11 cellular contexts compared by ENCODE assay signal in genomic region chr11:93498099-93499040, GRCh38. TPM values are rescaled to one million over a fixed set of nuclear protein-coding genes. Genes with fewer than 3 reads are reported as not detected.
DNase-seq lines count a peak whose midpoint lies in the region; ATAC-seq and TF ChIP-seq lines count a peak whose summit lies in the region.
"Had no signal": no experiment of that assay in that cellular context is flagged by ENCODE, and none has a peak within 500 bp of the region (broad histone marks: within the 10 kb centered on the region; RNA-seq: fewer than 3 reads in every experiment).

No MANE protein-coding gene starts in this region.

- in situ Hi-C loops in GM13977 (cut with MboI; ENCODE audit: low pct_unique_long_range_greater_than_20kb, low sequenced_read_pairs, unreplicated experiment): no loop called here

- TF ChIP-seq POLR2A in breast epithelium (IDR thresholded peaks at IDR 0.05): no peak

- no peaks in the 10 kb centered on the region for H3K27me3 ChIP-seq in HUES48 (ENCODE audit: control insufficient read depth, insufficient read depth, low read length)
- H3K27me3 ChIP-seq in breast epithelium: no peaks in the 10 kb centered on the region
- H3K27me3 ChIP-seq: gastrocnemius medialis, tibial artery had no signal

- ATAC-seq in left colon (peak; percentile 46), GM21515 (IDR thresholded peaks at IDR 0.05; ENCODE audit: unreplicated experiment) (no peak), GM18498 (IDR thresholded peaks at IDR 0.05; ENCODE audit: unreplicated experiment) (no peak)
- ATAC-seq: gastrocnemius medialis had no signal

- H3K4me1 ChIP-seq in HUES48 (ENCODE audit: control insufficient read depth, insufficient read depth, low read length) (peaks cover 38% of the 10 kb centered on the region), breast epithelium (no peaks in the 10 kb centered on the region)
- H3K4me1 ChIP-seq: gastrocnemius medialis, tibial artery had no signal

- DNase-seq in breast epithelium (ENCODE audit: low spot score in 2 of 2): no peak
- no peak for DNase-seq in left colon
- no peak for DNase-seq in NCI-H82 treated with DMSO at 0.1 percent for 48 hours (lab: John Stamatoyannopoulos, UW; ENCODE audit: unreplicated experiment)
- no peak for DNase-seq in GM13977 (ENCODE audit: low spot score)
- DNase-seq: activated T-cell treated with anti-CD3 and anti-CD28 coated beads, Interleukin-2, amount 50 U/mL, for 48 hours; gastrocnemius medialis; tibial artery had no signal

- peak overlapping the region; percentile 75 for H3K27ac ChIP-seq in C4-2B
- H3K27ac ChIP-seq in HUES48 (ENCODE audit: low read depth, low read length): peak overlapping the region; percentile 71
- H3K27ac ChIP-seq in breast epithelium: peak overlapping the region; percentile 39 to 40
- H3K27ac ChIP-seq: gastrocnemius medialis, tibial artery had no signal

- H3K4me3 ChIP-seq in HUES48 (ENCODE audit: low read depth, low read length) (no peak overlapping the region), breast epithelium (no peak overlapping the region)
- H3K4me3 ChIP-seq: gastrocnemius medialis, tibial artery had no signal

- intact Hi-C loops in breast epithelium (cut with DNase I; ENCODE audit: low total_unique reads): no loop called here
- intact Hi-C loops in left colon (cut with DNase I, micrococcal nuclease): no loop called here

- no peaks in the 10 kb centered on the region for H3K9me3 ChIP-seq in HUES48 (ENCODE audit: control insufficient read depth, insufficient read depth, low read length)
- H3K9me3 ChIP-seq in breast epithelium: no peaks in the 10 kb centered on the region
- H3K9me3 ChIP-seq: gastrocnemius medialis, tibial artery had no signal

- TF ChIP-seq CTCF in C4-2B (conservative IDR thresholded peaks at IDR 0.05): no peak
- no peak for TF ChIP-seq CTCF in breast epithelium (IDR thresholded peaks at IDR 0.05)
- no peak for TF ChIP-seq CTCF in GM13977 (IDR thresholded peaks at IDR 0.05; ENCODE audit: extremely low read depth, insufficient read depth, missing control alignments)

- peak overlapping the region; percentile 46; the same call in 1 of the 2 replicates for H3K9ac ChIP-seq in HUES48 (ENCODE audit: low read depth, low read length)

- peaks cover 9% of the 10 kb centered on the region; the same call in 1 of the 2 replicates for H3K36me3 ChIP-seq in HUES48 (ENCODE audit: control insufficient read depth, insufficient read depth, low read length)
- H3K36me3 ChIP-seq in breast epithelium: no peaks in the 10 kb centered on the region
- H3K36me3 ChIP-seq: gastrocnemius medialis had no signal

RNA-seq across cellular contexts. Expression of gene SMCO4, which starts 44.8 kb away (rescaled TPM):
- 10 to 100 TPM; 13.4 to 64.4 (median 21.0) TPM for total RNA-seq in breast epithelium
- 10 to 100 TPM; 56.8 to 74.8 TPM for total RNA-seq in left colon
